Comparison of ENCODE assay signal across 1 cellular context in the genomic region with DNA sequence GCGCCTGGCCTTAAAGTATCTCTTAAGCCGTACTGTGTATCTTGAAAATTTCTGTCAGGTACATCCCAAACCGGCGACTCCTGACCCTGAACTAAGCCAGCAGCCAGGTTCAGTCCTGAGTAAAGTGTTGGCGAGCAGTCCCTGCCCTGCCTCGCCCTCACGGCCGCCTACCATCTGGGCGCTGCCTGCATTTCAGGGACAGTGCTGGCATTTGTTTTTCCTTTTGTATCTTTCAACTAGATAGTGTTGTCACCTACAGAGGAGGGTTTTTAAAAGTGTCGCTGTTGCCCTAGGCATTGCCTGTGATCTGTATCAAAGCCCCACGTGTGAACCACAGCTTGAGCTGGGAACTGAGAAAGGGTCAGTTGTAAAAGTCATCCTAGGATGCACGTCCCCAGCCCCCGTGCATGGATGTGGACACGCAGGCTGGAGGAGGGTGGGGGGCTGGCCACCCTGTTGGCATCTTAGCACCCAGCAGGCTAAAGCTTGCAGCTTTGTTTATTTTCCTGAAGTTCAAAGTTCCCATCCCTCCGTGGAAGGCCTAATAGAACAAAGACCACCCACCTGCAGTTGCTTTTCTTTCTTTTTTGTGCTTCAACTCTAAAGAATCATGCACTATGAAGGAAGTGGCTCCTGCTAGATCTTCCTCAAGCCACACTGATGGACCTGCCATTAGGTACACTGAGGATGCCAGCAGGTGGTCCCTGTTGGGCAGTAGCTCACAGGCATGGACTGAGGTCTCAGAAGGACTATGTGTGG.
TF ChIP-seq lines count a peak whose summit lies in the region.

No MANE protein-coding gene starts in this region.

TF ChIP-seq in HepG2, 621 proteins besides CTCF, POLR2A, EP300 and RAD21 (continued from another document and continues in another):
- TF ChIP-seq, protein P1, sequence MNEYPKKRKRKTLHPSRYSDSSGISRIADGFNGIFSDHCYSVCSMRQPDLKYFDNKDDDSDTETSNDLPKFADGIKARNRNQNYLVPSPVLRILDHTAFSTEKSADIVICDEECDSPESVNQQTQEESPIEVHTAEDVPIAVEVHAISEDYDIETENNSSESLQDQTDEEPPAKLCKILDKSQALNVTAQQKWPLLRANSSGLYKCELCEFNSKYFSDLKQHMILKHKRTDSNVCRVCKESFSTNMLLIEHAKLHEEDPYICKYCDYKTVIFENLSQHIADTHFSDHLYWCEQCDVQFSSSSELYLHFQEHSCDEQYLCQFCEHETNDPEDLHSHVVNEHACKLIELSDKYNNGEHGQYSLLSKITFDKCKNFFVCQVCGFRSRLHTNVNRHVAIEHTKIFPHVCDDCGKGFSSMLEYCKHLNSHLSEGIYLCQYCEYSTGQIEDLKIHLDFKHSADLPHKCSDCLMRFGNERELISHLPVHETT (CRISPR knock-in tag; conservative IDR thresholded peaks at IDR 0.05): no peak
- no peak for TF ChIP-seq IRX3 (CRISPR knock-in tag; IDR thresholded peaks at IDR 0.05; ENCODE audit: borderline replicate concordance, low read depth)
- TF ChIP-seq, protein P2, sequence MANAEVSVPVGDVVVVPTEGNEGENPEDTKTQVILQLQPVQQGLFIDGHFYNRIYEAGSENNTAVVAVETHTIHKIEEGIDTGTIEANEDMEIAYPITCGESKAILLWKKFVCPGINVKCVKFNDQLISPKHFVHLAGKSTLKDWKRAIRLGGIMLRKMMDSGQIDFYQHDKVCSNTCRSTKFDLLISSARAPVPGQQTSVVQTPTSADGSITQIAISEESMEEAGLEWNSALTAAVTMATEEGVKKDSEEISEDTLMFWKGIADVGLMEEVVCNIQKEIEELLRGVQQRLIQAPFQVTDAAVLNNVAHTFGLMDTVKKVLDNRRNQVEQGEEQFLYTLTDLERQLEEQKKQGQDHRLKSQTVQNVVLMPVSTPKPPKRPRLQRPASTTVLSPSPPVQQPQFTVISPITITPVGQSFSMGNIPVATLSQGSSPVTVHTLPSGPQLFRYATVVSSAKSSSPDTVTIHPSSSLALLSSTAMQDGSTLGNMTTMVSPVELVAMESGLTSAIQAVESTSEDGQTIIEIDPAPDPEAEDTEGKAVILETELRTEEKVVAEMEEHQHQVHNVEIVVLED (CRISPR knock-in tag; IDR thresholded peaks at IDR 0.05; ENCODE audit: borderline replicate concordance): 0 out of 2 replicates have a peak, but pooled peaks have one; percentile 20
- TF ChIP-seq ZNF432 (CRISPR knock-in tag; IDR thresholded peaks at IDR 0.05; ENCODE audit: borderline replicate concordance): no peak
- no peak; the same call in 1 of the 2 replicates for TF ChIP-seq PPARG (CRISPR knock-in tag; conservative IDR thresholded peaks at IDR 0.05)
- TF ChIP-seq, protein P3, sequence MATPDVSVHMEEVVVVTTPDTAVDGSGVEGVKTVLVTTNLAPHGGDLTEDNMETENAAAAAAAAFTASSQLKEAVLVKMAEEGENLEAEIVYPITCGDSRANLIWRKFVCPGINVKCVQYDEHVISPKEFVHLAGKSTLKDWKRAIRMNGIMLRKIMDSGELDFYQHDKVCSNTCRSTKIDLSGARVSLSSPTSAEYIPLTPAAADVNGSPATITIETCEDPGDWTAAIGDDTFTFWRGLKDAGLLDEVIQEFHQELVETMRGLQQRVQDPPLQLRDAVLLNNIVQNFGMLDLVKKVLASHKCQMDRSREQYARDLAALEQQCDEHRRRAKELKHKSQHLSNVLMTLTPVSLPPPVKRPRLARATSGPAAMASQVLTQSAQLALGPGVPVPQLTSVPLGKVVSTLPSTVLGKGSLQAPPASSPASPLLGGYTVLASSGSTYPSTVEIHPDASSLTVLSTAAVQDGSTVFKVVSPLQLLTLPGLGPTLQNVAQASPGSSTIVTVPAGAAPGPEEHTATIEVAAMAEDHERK (CRISPR knock-in tag; IDR thresholded peaks at IDR 0.05; ENCODE audit: low read depth): no peak
- TF ChIP-seq ZNF615 (CRISPR knock-in tag; IDR thresholded peaks at IDR 0.05; ENCODE audit: borderline replicate concordance): no peak
- TF ChIP-seq ZNF556 (CRISPR knock-in tag; IDR thresholded peaks at IDR 0.05; ENCODE audit: borderline replicate concordance): no peak; the same call in 1 of the 2 replicates
- no peak for TF ChIP-seq MYPOP (CRISPR knock-in tag; IDR thresholded peaks at IDR 0.05)
- TF ChIP-seq ATF7-NPFF (CRISPR knock-in tag; IDR thresholded peaks at IDR 0.05; ENCODE audit: low read depth): no peak
- TF ChIP-seq DNMT1 (CRISPR knock-in tag; IDR thresholded peaks at IDR 0.05): no peak
- peak; percentile 69; the same call in 1 of the 2 replicates for TF ChIP-seq ARNTL (CRISPR knock-in tag; IDR thresholded peaks at IDR 0.05)
- peak; percentile 67; the same call in 1 of the 2 replicates for TF ChIP-seq ZNF547 (CRISPR knock-in tag; IDR thresholded peaks at IDR 0.05)
- no peak for TF ChIP-seq ZNF33B (CRISPR knock-in tag; IDR thresholded peaks at IDR 0.05)
- TF ChIP-seq ZNF704 (CRISPR knock-in tag; IDR thresholded peaks at IDR 0.05; ENCODE audit: borderline replicate concordance): no peak
- no peak for TF ChIP-seq GABPA (IDR thresholded peaks at IDR 0.05; ENCODE audit: low read depth, low read length)
- no peak for TF ChIP-seq GABPA (CRISPR knock-in tag; IDR thresholded peaks at IDR 0.05; ENCODE audit: low read depth)
- no peak for TF ChIP-seq PHF5A (CRISPR knock-in tag; IDR thresholded peaks at IDR 0.05; ENCODE audit: low read depth, unreplicated experiment)
- TF ChIP-seq PCBP2 (optimal IDR thresholded peaks at IDR 0.05; ENCODE audit: low read depth, low read length, poor library complexity, severe bottlenecking): no peak
- TF ChIP-seq ZFX (CRISPR knock-in tag; IDR thresholded peaks at IDR 0.05; ENCODE audit: low read depth): peak; percentile 39
- no peak for TF ChIP-seq ZNF354B (CRISPR knock-in tag; IDR thresholded peaks at IDR 0.05)
- TF ChIP-seq NFE2L2 (IDR thresholded peaks at IDR 0.05; ENCODE audit: low read length): no peak
- no peak for TF ChIP-seq ZNF383 (CRISPR knock-in tag; IDR thresholded peaks at IDR 0.05; ENCODE audit: borderline replicate concordance)
- no peak for TF ChIP-seq ZNF737 (CRISPR knock-in tag; IDR thresholded peaks at IDR 0.05; ENCODE audit: borderline replicate concordance)
- no peak for TF ChIP-seq ZBTB44 (CRISPR knock-in tag; IDR thresholded peaks at IDR 0.05)
- TF ChIP-seq, protein P4, sequence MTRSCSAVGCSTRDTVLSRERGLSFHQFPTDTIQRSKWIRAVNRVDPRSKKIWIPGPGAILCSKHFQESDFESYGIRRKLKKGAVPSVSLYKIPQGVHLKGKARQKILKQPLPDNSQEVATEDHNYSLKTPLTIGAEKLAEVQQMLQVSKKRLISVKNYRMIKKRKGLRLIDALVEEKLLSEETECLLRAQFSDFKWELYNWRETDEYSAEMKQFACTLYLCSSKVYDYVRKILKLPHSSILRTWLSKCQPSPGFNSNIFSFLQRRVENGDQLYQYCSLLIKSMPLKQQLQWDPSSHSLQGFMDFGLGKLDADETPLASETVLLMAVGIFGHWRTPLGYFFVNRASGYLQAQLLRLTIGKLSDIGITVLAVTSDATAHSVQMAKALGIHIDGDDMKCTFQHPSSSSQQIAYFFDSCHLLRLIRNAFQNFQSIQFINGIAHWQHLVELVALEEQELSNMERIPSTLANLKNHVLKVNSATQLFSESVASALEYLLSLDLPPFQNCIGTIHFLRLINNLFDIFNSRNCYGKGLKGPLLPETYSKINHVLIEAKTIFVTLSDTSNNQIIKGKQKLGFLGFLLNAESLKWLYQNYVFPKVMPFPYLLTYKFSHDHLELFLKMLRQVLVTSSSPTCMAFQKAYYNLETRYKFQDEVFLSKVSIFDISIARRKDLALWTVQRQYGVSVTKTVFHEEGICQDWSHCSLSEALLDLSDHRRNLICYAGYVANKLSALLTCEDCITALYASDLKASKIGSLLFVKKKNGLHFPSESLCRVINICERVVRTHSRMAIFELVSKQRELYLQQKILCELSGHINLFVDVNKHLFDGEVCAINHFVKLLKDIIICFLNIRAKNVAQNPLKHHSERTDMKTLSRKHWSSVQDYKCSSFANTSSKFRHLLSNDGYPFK (CRISPR knock-in tag; IDR thresholded peaks at IDR 0.05; ENCODE audit: borderline replicate concordance): no peak
- TF ChIP-seq TCF7L2 (IDR thresholded peaks at IDR 0.05; ENCODE audit: low read depth, low read length): no peak
- peak; percentile 40; the same call in 1 of the 2 replicates for TF ChIP-seq ZBTB39 (CRISPR knock-in tag; IDR thresholded peaks at IDR 0.05)
- TF ChIP-seq, protein P5, sequence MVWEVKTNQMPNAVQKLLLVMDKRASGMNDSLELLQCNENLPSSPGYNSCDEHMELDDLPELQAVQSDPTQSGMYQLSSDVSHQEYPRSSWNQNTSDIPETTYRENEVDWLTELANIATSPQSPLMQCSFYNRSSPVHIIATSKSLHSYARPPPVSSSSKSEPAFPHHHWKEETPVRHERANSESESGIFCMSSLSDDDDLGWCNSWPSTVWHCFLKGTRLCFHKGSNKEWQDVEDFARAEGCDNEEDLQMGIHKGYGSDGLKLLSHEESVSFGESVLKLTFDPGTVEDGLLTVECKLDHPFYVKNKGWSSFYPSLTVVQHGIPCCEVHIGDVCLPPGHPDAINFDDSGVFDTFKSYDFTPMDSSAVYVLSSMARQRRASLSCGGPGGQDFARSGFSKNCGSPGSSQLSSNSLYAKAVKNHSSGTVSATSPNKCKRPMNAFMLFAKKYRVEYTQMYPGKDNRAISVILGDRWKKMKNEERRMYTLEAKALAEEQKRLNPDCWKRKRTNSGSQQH (CRISPR knock-in tag; IDR thresholded peaks at IDR 0.05; ENCODE audit: low read depth): 0 out of 2 replicates have a peak, but pooled peaks have one; percentile 39
- TF ChIP-seq, protein P6, sequence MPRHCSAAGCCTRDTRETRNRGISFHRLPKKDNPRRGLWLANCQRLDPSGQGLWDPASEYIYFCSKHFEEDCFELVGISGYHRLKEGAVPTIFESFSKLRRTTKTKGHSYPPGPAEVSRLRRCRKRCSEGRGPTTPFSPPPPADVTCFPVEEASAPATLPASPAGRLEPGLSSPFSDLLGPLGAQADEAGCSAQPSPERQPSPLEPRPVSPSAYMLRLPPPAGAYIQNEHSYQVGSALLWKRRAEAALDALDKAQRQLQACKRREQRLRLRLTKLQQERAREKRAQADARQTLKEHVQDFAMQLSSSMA (CRISPR knock-in tag; IDR thresholded peaks at IDR 0.05): no peak
- TF ChIP-seq EEA1 (CRISPR knock-in tag; IDR thresholded peaks at IDR 0.05; ENCODE audit: borderline replicate concordance): no peak
- TF ChIP-seq GTF2F1 (IDR thresholded peaks at IDR 0.05; ENCODE audit: low read length): no peak
- TF ChIP-seq, protein P7, sequence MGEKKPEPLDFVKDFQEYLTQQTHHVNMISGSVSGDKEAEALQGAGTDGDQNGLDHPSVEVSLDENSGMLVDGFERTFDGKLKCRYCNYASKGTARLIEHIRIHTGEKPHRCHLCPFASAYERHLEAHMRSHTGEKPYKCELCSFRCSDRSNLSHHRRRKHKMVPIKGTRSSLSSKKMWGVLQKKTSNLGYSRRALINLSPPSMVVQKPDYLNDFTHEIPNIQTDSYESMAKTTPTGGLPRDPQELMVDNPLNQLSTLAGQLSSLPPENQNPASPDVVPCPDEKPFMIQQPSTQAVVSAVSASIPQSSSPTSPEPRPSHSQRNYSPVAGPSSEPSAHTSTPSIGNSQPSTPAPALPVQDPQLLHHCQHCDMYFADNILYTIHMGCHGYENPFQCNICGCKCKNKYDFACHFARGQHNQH (CRISPR knock-in tag; IDR thresholded peaks at IDR 0.05): peak; percentile 79
- no peak for TF ChIP-seq BRF2 (CRISPR knock-in tag; IDR thresholded peaks at IDR 0.05)
- TF ChIP-seq NBN (conservative IDR thresholded peaks at IDR 0.05): no peak
- no peak for TF ChIP-seq ZNF17 (CRISPR knock-in tag; IDR thresholded peaks at IDR 0.05)
- 0 out of 2 replicates have a peak, but pooled peaks have one; percentile 56 for TF ChIP-seq ZNF160 (CRISPR knock-in tag; IDR thresholded peaks at IDR 0.05)
